ENCODE assay signal across 25 cellular contexts in genomic region chr17:30191072-30191471, GRCh38. TPM values are rescaled to one million over a fixed set of nuclear protein-coding genes. Genes with fewer than 3 reads are reported as not detected.
DNase-seq lines count a peak whose midpoint lies in the region; ATAC-seq, FAIRE-seq and TF ChIP-seq lines count a peak whose summit lies in the region.
"Had no signal": no experiment of that assay in that cellular context is flagged by ENCODE, and none has a peak within 500 bp of the region (broad histone marks: within the 10 kb centered on the region; RNA-seq: fewer than 3 reads in every experiment).

No MANE protein-coding gene starts in this region.

- H3K18ac ChIP-seq in neuronal stem cell (ENCODE audit: low read length), result no peak overlapping the region

- no peak for FAIRE-seq in A549 (lab: Jason Lieb, UNC)
- peak; percentile 21 for FAIRE-seq in GM12892 (lab: Jason Lieb, UNC)
- FAIRE-seq: A204.1, GM12891, GM18507, H54 had no signal

- H3K27ac ChIP-seq in A549 (no peak overlapping the region), neuronal stem cell (replicated peaks; ENCODE audit: low read length) (no peak overlapping the region)
- H3K27ac ChIP-seq: C4-2B, HL-60 had no signal

- peaks cover 2 to 27% of the 10 kb centered on the region in 2 donors for H3K36me3 ChIP-seq in neuronal stem cell (replicated peaks in 1 of 2; ENCODE audit: control insufficient read depth in 2 of 2, insufficient read depth in 2 of 2, low read length in 2 of 2)

- no peak overlapping the region for H2AK5ac ChIP-seq in neuronal stem cell (ENCODE audit: low read depth, low read length)

- intact Hi-C loops in posterior vena cava (cut with DNase I), result no loop called here

- CTCF ChIA-PET in A549 (lab: Yijun Ruan, JAX), result interaction anchor here (2.1 kb wide), 1 partner anchor 13 kb away, joined by 6 read pairs; no protein-coding TSS in a partner anchor

- H4K91ac ChIP-seq in neuronal stem cell (ENCODE audit: low read depth, low read length, poor library complexity), result no peak overlapping the region

- no peak overlapping the region for H3K23ac ChIP-seq in neuronal stem cell (ENCODE audit: low read depth, low read length, poor library complexity)

- DNase-seq in A549 (ENCODE audit: low read depth in 1 of 2, low spot score in 1 of 2) (no peak), GM12892 (ENCODE audit: insufficient read length) (no peak), inferior parietal cortex (ENCODE audit: extremely low spot score) (peak; percentile 17), posterior vena cava (ENCODE audit: low spot score) (no peak), neuronal stem cell (ENCODE audit: low spot score) (no peak)
- DNase-seq: AML-193; CD4-positive, alpha-beta memory T cell; DMS53; DND-41; EL; HCEC 1CT; KG1 had no signal

- H3K4me3 ChIP-seq in A549 (no peak overlapping the region), neuronal stem cell (ENCODE audit: low read length in 2 of 2) (no peak overlapping the region)
- H3K4me3 ChIP-seq: GM23338 had no signal

- H2BK15ac ChIP-seq in neuronal stem cell (ENCODE audit: low read length), result no peak overlapping the region

- H2BK120ac ChIP-seq in neuronal stem cell (ENCODE audit: low read depth, low read length), result no peak overlapping the region

- no peak for TF ChIP-seq RAD21 in A549 (conservative IDR thresholded peaks at IDR 0.05 in 1 of 2, IDR thresholded peaks at IDR 0.05 in 1 of 2)

- POLR2A ChIA-PET in A549 (lab: Yijun Ruan, JAX), result no interaction called here

- H3K4me1 ChIP-seq in A549 (no peaks in the 10 kb centered on the region), neuronal stem cell (ENCODE audit: control insufficient read depth in 2 of 2, insufficient read depth in 1 of 2, low read depth in 1 of 2, low read length in 2 of 2) (no peaks in the 10 kb centered on the region)

- no peak overlapping the region for H2BK5ac ChIP-seq in neuronal stem cell (ENCODE audit: low read length)

- H3K9ac ChIP-seq in neuronal stem cell (ENCODE audit: low read depth, low read length, poor library complexity), result no peak overlapping the region

- H3K4ac ChIP-seq in neuronal stem cell (ENCODE audit: low read length), result no peak overlapping the region

- TF ChIP-seq CTCF in A549 (IDR thresholded peaks at IDR 0.05), result no peak

- ATAC-seq in A549 (peak in 1 of 2 experiments; percentile 15; a peak in 2 of 6 replicates), GM21717 (IDR thresholded peaks at IDR 0.05; ENCODE audit: unreplicated experiment) (no peak), HG03565 (IDR thresholded peaks at IDR 0.05; ENCODE audit: unreplicated experiment) (no peak)
- ATAC-seq: GM23338 had no signal

- H3K27me3 ChIP-seq in neuronal stem cell (ENCODE audit: control insufficient read depth in 3 of 3, insufficient read depth in 3 of 3, low read depth in 1 of 3, low read length in 3 of 3), result no peaks in the 10 kb centered on the region

- TF ChIP-seq EP300 in A549 (IDR thresholded peaks at IDR 0.05), result no peak

- no peak overlapping the region for H3K14ac ChIP-seq in neuronal stem cell (ENCODE audit: low read length)

- H3K4me2 ChIP-seq in A549 (no peak overlapping the region), neuronal stem cell (ENCODE audit: insufficient read depth, low read length, poor library complexity, severe bottlenecking) (no peak overlapping the region)
- H3K4me2 ChIP-seq: GM23338 had no signal

- TF ChIP-seq POLR2A in A549 (IDR thresholded peaks at IDR 0.05; ENCODE audit: low read length) (no peak), GM12892 (IDR thresholded peaks at IDR 0.05; ENCODE audit: low read depth, low read length) (no peak)

- H2AFZ ChIP-seq in neuronal stem cell (ENCODE audit: low read length), result no peak overlapping the region
- H2AFZ ChIP-seq: GM23338 had no signal

- H2BK12ac ChIP-seq in neuronal stem cell (ENCODE audit: low read length), result no peak overlapping the region

- no peaks in the 10 kb centered on the region for H3K79me1 ChIP-seq in neuronal stem cell (ENCODE audit: low read depth, low read length)

- H3K9me3 ChIP-seq in A549 (no peaks in the 10 kb centered on the region), neuronal stem cell (replicated peaks in 1 of 2; ENCODE audit: control insufficient read depth in 2 of 2, insufficient read depth in 1 of 2, low read depth in 1 of 2, low read length in 2 of 2) (no peaks in the 10 kb centered on the region)

- WGBS in A549 (ENCODE audit: missing lambda C conversion rate), result 61% methylated on average over 2 of the region's 2 CpGs
- WGBS in neuronal stem cell (ENCODE audit: extremely low coverage in 2 of 2, insufficient read length in 2 of 2, insufficient replicate concordance in 1 of 2), 2 donors, result no CpG with 5 or more reads among the region's 2 CpGs

- no peak overlapping the region for H4K8ac ChIP-seq in neuronal stem cell (ENCODE audit: low read depth, low read length)

TF ChIP-seq in A549, 52 proteins besides CTCF, POLR2A, EP300 and RAD21:
- no peak for TF ChIP-seq NFE2L2 (conservative IDR thresholded peaks at IDR 0.05; ENCODE audit: low read length)
- peak; percentile 48; the same call in 1 of the 2 replicates for TF ChIP-seq RFX5 (IDR thresholded peaks at IDR 0.05)

TF ChIP-seq in PFSK-1, 5 proteins besides CTCF, POLR2A, EP300 and RAD21:
- TF ChIP-seq POLR2AphosphoS5 (IDR thresholded peaks at IDR 0.05; ENCODE audit: low read depth, low read length) (0 out of 2 replicates have a peak, but pooled peaks have one; percentile 28), SIN3A (IDR thresholded peaks at IDR 0.05; ENCODE audit: borderline replicate concordance, insufficient read depth, low read length) (no peak)
TF ChIP-seq in PFSK-1: peak in this region for 1.

RNA-seq across cellular contexts. Expression of gene SLC6A4, which starts 44.4 kb away (rescaled TPM):
- polyA plus RNA-seq in A549 (2011; rRNA removed) (0.07 and 0.12 TPM in 2 replicates), A549 (2017; fragmentation: RNase III; extraction: RNeasy Plus Mini Kit Qiagen cat#74134 plus additional on column Dnase treatment) (0.04 TPM in 1 of 3 replicates, not detected in the others)
- 0.03 and 0.05 TPM in 2 replicates for polyA plus RNA-seq in A549 (2012; cell fraction: cytosol; rRNA removed)
- polyA plus RNA-seq in A549 (2012; cell fraction: nucleus; rRNA removed), result 0.05 and 0.06 TPM in 2 replicates
- not detected in 2 replicates for polyA minus RNA-seq in A549 (2011; rRNA and poly(A)+ RNA removed)
- 3.8 TPM for polyA plus RNA-seq in GM12892 (2012; ENCODE audit: missing spikeins)
- polyA plus RNA-seq in PFSK-1 (2012; ENCODE audit: insufficient read length, low read depth), result not detected
- under 1 TPM in 1 of 2 donors, not detected in 1; 0.28 TPM for total RNA-seq in posterior vena cava
- 0.06 TPM for polyA plus RNA-seq in neuronal stem cell (2013, experiment 1 of 2)
- 0.12 TPM for polyA plus RNA-seq in neuronal stem cell (2013, experiment 2 of 2)
- total RNA-seq: CD4-positive, alpha-beta memory T cell; G401; HT1080 had no signal
- polyA plus RNA-seq: BJ; CD4-positive, alpha-beta memory T cell had no signal
